In genomic region chr12:43776498-43776897, GRCh38 we compare ENCODE assay signal across 8 cellular contexts. TPM values are rescaled to one million over a fixed set of nuclear protein-coding genes. Genes with fewer than 3 reads are reported as not detected.
A peak's percentile ranks its signal among the peaks of the same experiment; 100 is the strongest.
DNase-seq lines count a peak whose midpoint lies in the region; ATAC-seq and TF ChIP-seq lines count a peak whose summit lies in the region.

No MANE protein-coding gene starts in this region.

- H3K27ac ChIP-seq in uterus: no peak overlapping the region

- H3K36me3 ChIP-seq in BJ (ENCODE audit: control insufficient read depth, insufficient read depth, low read length): no peaks in the 10 kb centered on the region
- no peaks in the 10 kb centered on the region for H3K36me3 ChIP-seq in uterus

- no peaks in the 10 kb centered on the region for H3K9me3 Mint-ChIP-seq in stimulated activated effector memory CD8-positive, alpha-beta T cell treated with anti-CD3 and anti-CD28 coated beads, Interleukin-12 subunit alpha, Interleukin-12 subunit beta, amount 100 ng/mL, for 72 hours

- in situ Hi-C loops in GM13977 (cut with MboI; ENCODE audit: low pct_unique_long_range_greater_than_20kb, low sequenced_read_pairs, unreplicated experiment): no loop called here

- peak; percentile 36; the same call in 1 of the 2 replicates for TF ChIP-seq CTCF in BJ (IDR thresholded peaks at IDR 0.05; ENCODE audit: insufficient read depth, low read depth, low read length)
- TF ChIP-seq CTCF in GM13977 (IDR thresholded peaks at IDR 0.05; ENCODE audit: extremely low read depth, insufficient read depth, missing control alignments): peak; percentile 33
- peak; percentile 49 for TF ChIP-seq CTCF in epithelial cell of esophagus (IDR thresholded peaks at IDR 0.05; ENCODE audit: insufficient read depth, low read depth, low read length, missing control alignments)
- TF ChIP-seq CTCF in uterus (IDR thresholded peaks at IDR 0.05): peak in 2 of 4 experiments; percentile 12 to 19

- H3K9me3 ChIP-seq in uterus: no peaks in the 10 kb centered on the region

- H3K27ac Mint-ChIP-seq in stimulated activated effector memory CD8-positive, alpha-beta T cell treated with anti-CD3 and anti-CD28 coated beads, Interleukin-12 subunit alpha, Interleukin-12 subunit beta, amount 100 ng/mL, for 72 hours: no peak overlapping the region

- H3K4me1 Mint-ChIP-seq in stimulated activated effector memory CD8-positive, alpha-beta T cell treated with anti-CD3 and anti-CD28 coated beads, Interleukin-12 subunit alpha, Interleukin-12 subunit beta, amount 100 ng/mL, for 72 hours: no peaks in the 10 kb centered on the region

- POLR2A ChIA-PET in BJ (lab: Charles Lee): no interaction called here

- DNase-seq in BJ (ENCODE audit: low read depth) (no peak), GM13977 (ENCODE audit: low spot score) (no peak), NCI-H69 (lab: John Stamatoyannopoulos, UW) (peak; percentile 72), epithelial cell of esophagus (ENCODE audit: low read depth) (peak; percentile 50), uterus (no peak)
- no peak for DNase-seq in stimulated activated effector memory CD8-positive, alpha-beta T cell treated with anti-CD3 and anti-CD28 coated beads, Interleukin-12 subunit alpha, Interleukin-12 subunit beta, amount 100 ng/mL, for 72 hours (ENCODE audit: low spot score in 2 of 2)
- DNase-seq in effector CD8-positive, alpha-beta T cell (lab: John Stamatoyannopoulos, UW): no peak

- TF ChIP-seq POLR2A in uterus (IDR thresholded peaks at IDR 0.05): no peak

- ATAC-seq in stimulated activated effector memory CD8-positive, alpha-beta T cell treated with anti-CD3 and anti-CD28 coated beads, Interleukin-12 subunit alpha, Interleukin-12 subunit beta, amount 100 ng/mL, for 72 hours: peak; percentile 69
- no peak for ATAC-seq in GM21360 (IDR thresholded peaks at IDR 0.05; ENCODE audit: unreplicated experiment)

- H3K36me3 Mint-ChIP-seq in stimulated activated effector memory CD8-positive, alpha-beta T cell treated with anti-CD3 and anti-CD28 coated beads, Interleukin-12 subunit alpha, Interleukin-12 subunit beta, amount 100 ng/mL, for 72 hours: no peaks in the 10 kb centered on the region

- no peak overlapping the region for H3K4me3 Mint-ChIP-seq in stimulated activated effector memory CD8-positive, alpha-beta T cell treated with anti-CD3 and anti-CD28 coated beads, Interleukin-12 subunit alpha, Interleukin-12 subunit beta, amount 100 ng/mL, for 72 hours

- no peaks in the 10 kb centered on the region for H3K4me1 ChIP-seq in uterus

- no peak overlapping the region for H3K4me3 ChIP-seq in BJ (ENCODE audit: low read depth, low read length)
- H3K4me3 ChIP-seq in epithelial cell of esophagus (ENCODE audit: low read length): no peak overlapping the region
- H3K4me3 ChIP-seq in uterus: no peak overlapping the region

- H3K27me3 ChIP-seq in BJ (ENCODE audit: control insufficient read depth, insufficient read depth, low read length) (no peaks in the 10 kb centered on the region), uterus (no peaks in the 10 kb centered on the region)

- intact Hi-C loops in uterus (cut with DNase I; ENCODE audit: low total_unique reads): no loop called here

- CTCF ChIA-PET in BJ (lab: Yijun Ruan, JAX): interaction anchor here (0.6 to 2.6 kb wide), 9 partner anchors 8 to 110 kb away, joined by 3 to 28 read pairs (median 4); partner anchors contain the start of gene TWF1

RNA-seq across cellular contexts. Expression of gene IRAK4, which starts 17.7 kb away (rescaled TPM):
- 11.3 and 16.4 TPM in 2 replicates for polyA plus RNA-seq in BJ (2011; rRNA removed)
- polyA minus RNA-seq in BJ (2011; rRNA and poly(A)+ RNA removed): 5.1 and 7.1 TPM in 2 replicates
- total RNA-seq in uterus: 10 to 100 TPM in 3 of 4 donors, 1 to 10 TPM in 1; 6.1 to 30.6 (median 26.4) TPM

RNA-seq across cellular contexts. Expression of gene PUS7L, which starts 17.9 kb away (rescaled TPM):
- 3.5 and 6.9 TPM in 2 replicates for polyA plus RNA-seq in BJ (2011; rRNA removed)
- 6.4 and 6.8 TPM in 2 replicates for polyA minus RNA-seq in BJ (2011; rRNA and poly(A)+ RNA removed)
- total RNA-seq in uterus: 10 to 100 TPM; 10.6 to 39.6 (median 19.1) TPM

RNA-seq across cellular contexts. Expression of gene TWF1, which starts 29.6 kb away (rescaled TPM):
- polyA plus RNA-seq in BJ (2011; rRNA removed): 49.8 and 109 TPM in 2 replicates
- polyA minus RNA-seq in BJ (2011; rRNA and poly(A)+ RNA removed): 23.9 and 25.2 TPM in 2 replicates
- total RNA-seq in uterus: 100 to 1,000 TPM in 1 of 4 donors, 10 to 100 TPM in 3; 21.8 to 113 (median 71.4) TPM

RNA-seq across cellular contexts. Expression of gene TMEM117, which starts 59.4 kb away (rescaled TPM):
- 4.3 and 7.0 TPM in 2 replicates for polyA plus RNA-seq in BJ (2011; rRNA removed)
- 2.4 and 3.3 TPM in 2 replicates for polyA minus RNA-seq in BJ (2011; rRNA and poly(A)+ RNA removed)
- 10 to 100 TPM in 1 of 4 donors, 1 to 10 TPM in 3; 1.0 to 34.4 (median 6.1) TPM for total RNA-seq in uterus

Comparison
In these comparisons a context has a peak if more than half of its experiments do, and no peak if none do; other contexts are left out.
1. DNase-seq: peak in NCI-H69 (single experiment) and epithelial cell of esophagus (single experiment); none in BJ (single experiment), GM13977 (single experiment), stimulated activated effector memory CD8-positive, alpha-beta T cell treated with anti-CD3 and anti-CD28 coated beads, Interleukin-12 subunit alpha, Interleukin-12 subunit beta, amount 100 ng/mL, for 72 hours (0 of 2), effector CD8-positive, alpha-beta T cell (single experiment) and uterus (0 of 2).